15 cellular contexts compared by ENCODE assay signal in genomic region chr10:48792687-48793096, GRCh38.
DNase-seq lines count a peak whose midpoint lies in the region; ATAC-seq and TF ChIP-seq lines count a peak whose summit lies in the region.
"Had no signal": no experiment of that assay in that cellular context is flagged by ENCODE, and none has a peak within 500 bp of the region (broad histone marks: within the 10 kb centered on the region; RNA-seq: fewer than 3 reads in every experiment).

No MANE protein-coding gene starts in this region.

- H3K9me3 ChIP-seq in GM23248 (ENCODE audit: low read depth) (no peaks in the 10 kb centered on the region), adipocyte (ENCODE audit: control insufficient read depth, low read length) (no peaks in the 10 kb centered on the region), gastrocnemius medialis (no peaks in the 10 kb centered on the region)
- H3K9me3 ChIP-seq: sigmoid colon had no signal

- no peaks in the 10 kb centered on the region for H3K79me2 ChIP-seq in GM23248 (ENCODE audit: insufficient read depth)

- ATAC-seq in gastrocnemius medialis (no peak), GM19452 (IDR thresholded peaks at IDR 0.05; ENCODE audit: unreplicated experiment) (no peak)

- TF ChIP-seq POLR2A in gastrocnemius medialis (IDR thresholded peaks at IDR 0.05), result no peak

- H3K27me3 ChIP-seq in GM23248 (replicated peaks; ENCODE audit: insufficient read depth) (peaks cover 14% of the 10 kb centered on the region; the same call in 1 of the 2 replicates), adipocyte (replicated peaks; ENCODE audit: control insufficient read depth, insufficient read depth, low read length) (peaks cover 27% of the 10 kb centered on the region), gastrocnemius medialis (no peaks in the 10 kb centered on the region)
- H3K27me3 ChIP-seq: sigmoid colon had no signal

- H3K9me2 ChIP-seq in GM23248 (ENCODE audit: insufficient read depth), result no peaks in the 10 kb centered on the region

- 46 to 55% methylated on average over 4 of the region's 4 CpGs for WGBS in GM23248 (ENCODE audit: low coverage in 1 of 2, low lambda C conversion rate in 2 of 2, missing lambda C conversion rate in 2 of 2), 2 experiments

- no peak overlapping the region for H3K4me3 ChIP-seq in AG09309 (ENCODE audit: control insufficient read depth, low read depth, low read length)
- no peak overlapping the region for H3K4me3 ChIP-seq in GM23248
- no peak overlapping the region for H3K4me3 ChIP-seq in adipocyte (ENCODE audit: low read length)
- H3K4me3 ChIP-seq in gastrocnemius medialis, result no peak overlapping the region
- H3K4me3 ChIP-seq: sigmoid colon, SK-N-MC had no signal

- H3F3A ChIP-seq in GM23248 (ENCODE audit: insufficient read depth), result peaks cover 15% of the 10 kb centered on the region

- H3K4me1 ChIP-seq in GM23248 (ENCODE audit: insufficient read depth) (peaks cover 19% of the 10 kb centered on the region), adipocyte (ENCODE audit: control insufficient read depth, insufficient read depth, low read length) (no peaks in the 10 kb centered on the region), gastrocnemius medialis (no peaks in the 10 kb centered on the region)

- H3K27ac ChIP-seq in GM23248, result peak overlapping the region; percentile 18
- no peak overlapping the region for H3K27ac ChIP-seq in gastrocnemius medialis
- H3K27ac ChIP-seq: KMS-11, SK-N-MC had no signal

- intact Hi-C loops in gastrocnemius medialis (cut with DNase I; ENCODE audit: low total_unique reads), result no loop called here

- no peaks in the 10 kb centered on the region for H4K20me1 ChIP-seq in GM23248 (ENCODE audit: insufficient read depth)

- H2AFZ ChIP-seq in GM23248, result no peak overlapping the region

- no peak for TF ChIP-seq CTCF in AG09309 (IDR thresholded peaks at IDR 0.05; ENCODE audit: control insufficient read depth, insufficient read depth, low read depth, low read length, missing control alignments)
- TF ChIP-seq CTCF in gastrocnemius medialis (IDR thresholded peaks at IDR 0.05 in 4 of 5, conservative IDR thresholded peaks at IDR 0.05 in 1 of 5), result no peak
- no peak for TF ChIP-seq CTCF in GM10266 (IDR thresholded peaks at IDR 0.05; ENCODE audit: control insufficient read depth, insufficient read depth, low read depth, missing control alignments)

- in situ Hi-C loops in GM23248 (cut with MboI) (no loop called here), gastrocnemius medialis (cut with MboI; ENCODE audit: low sequenced_read_pairs in 4 of 4) (no loop called here)

- peak; percentile 28 for DNase-seq in AG09309 (ENCODE audit: low read depth)
- DNase-seq in GM23248, result peak; percentile 89
- peak; percentile 7 for DNase-seq in adipocyte (ENCODE audit: low read depth)
- peak; percentile 38 for DNase-seq in glomerular visceral epithelial cell (ENCODE audit: extremely low spot score)
- no peak for DNase-seq in stimulated activated naive CD4-positive, alpha-beta T cell treated with Interleukin-2 at 50 U/mL for 16 hours (lab: John Stamatoyannopoulos, UW)
- DNase-seq in gastrocnemius medialis, result no peak
- DNase-seq in GM10266 (ENCODE audit: extremely low spot score), result no peak
- DNase-seq: activated CD4-positive, alpha-beta T cell treated with anti-CD3 and anti-CD28 coated beads, Interleukin-2, amount 50 U/mL, for 48 hours; COR-L47; NCI-H510A treated with DMSO at 0.1 percent for 48 hours; sigmoid colon; stimulated activated CD8-positive, alpha-beta memory T cell treated with anti-CD3 and anti-CD28 coated beads, Interleukin-4, amount 100 ng/mL, for 48 hours had no signal

- H3K9ac ChIP-seq in GM23248 (no peak overlapping the region), adipocyte (ENCODE audit: low read length) (no peak overlapping the region)
- H3K9ac ChIP-seq: KMS-11 had no signal

- H3K4me2 ChIP-seq in GM23248 (ENCODE audit: unreplicated experiment), result peak overlapping the region; percentile 37
- H3K4me2 ChIP-seq: KMS-11 had no signal

- H3K36me3 ChIP-seq in GM23248 (ENCODE audit: low read depth) (no peaks in the 10 kb centered on the region), adipocyte (ENCODE audit: control insufficient read depth, insufficient read depth, low read length, severe bottlenecking) (no peaks in the 10 kb centered on the region), gastrocnemius medialis (no peaks in the 10 kb centered on the region)
- H3K36me3 ChIP-seq: sigmoid colon had no signal

Comparison
In these comparisons a context has a peak if more than half of its experiments do, and no peak if none do; other contexts are left out.
1. DNase-seq: peak in AG09309 (single experiment), GM23248 (single experiment), adipocyte (single experiment) and glomerular visceral epithelial cell (single experiment); none in stimulated activated naive CD4-positive, alpha-beta T cell treated with Interleukin-2 at 50 U/mL for 16 hours (single experiment), gastrocnemius medialis (0 of 2) and GM10266 (single experiment).